In genomic region chr13:105139380-105140285, GRCh38 we compare ENCODE assay signal across 8 cellular contexts.
DNase-seq lines count a peak whose midpoint lies in the region; ATAC-seq and TF ChIP-seq lines count a peak whose summit lies in the region.

No MANE protein-coding gene starts in this region.

- DNase-seq in AG20443 (ENCODE audit: low spot score) (peak; percentile 38), NOMO-1 treated with DMSO at 0.1 percent for 48 hours (lab: John Stamatoyannopoulos, UW; ENCODE audit: unreplicated experiment) (peak; percentile 94), activated T-cell treated with anti-CD3 and anti-CD28 coated beads for 1 hour (ENCODE audit: low read depth) (peak; percentile 36), islet precursor cell (no peak)
- peak; percentile 25 for DNase-seq in stimulated activated CD4-positive, alpha-beta T cell treated with anti-CD3 and anti-CD28 coated beads, Interleukin-12 subunit alpha, Interleukin-12 subunit beta, amount 100 ng/mL, for 4 hours

- peak overlapping the region in 2 of 4 donors; percentile 19 to 54 for H3K27ac ChIP-seq in gastroesophageal sphincter

- H3K4me3 ChIP-seq in gastroesophageal sphincter: peak overlapping the region; percentile 31 to 34

- ATAC-seq in GM19043 (IDR thresholded peaks at IDR 0.05; ENCODE audit: low read depth, unreplicated experiment): peak; percentile 92
- peak; percentile 98 for ATAC-seq in HG03196 (IDR thresholded peaks at IDR 0.05; ENCODE audit: unreplicated experiment)
- ATAC-seq in gastroesophageal sphincter: peak; percentile 51

- WGBS in gastroesophageal sphincter (ENCODE audit: low coverage in 1 of 2), 2 donors: 60 to 76% methylated on average over 15 to 20 of the region's 20 CpGs

- H3K4me1 ChIP-seq in gastroesophageal sphincter: no peaks in the 10 kb centered on the region

- H3K27me3 ChIP-seq in gastroesophageal sphincter: no peaks in the 10 kb centered on the region

- H3K36me3 ChIP-seq in gastroesophageal sphincter: no peaks in the 10 kb centered on the region

- H3K9me3 ChIP-seq in gastroesophageal sphincter: no peaks in the 10 kb centered on the region

- no peak for TF ChIP-seq EP300 in gastroesophageal sphincter (IDR thresholded peaks at IDR 0.05)

- TF ChIP-seq POLR2A in gastroesophageal sphincter (IDR thresholded peaks at IDR 0.05): no peak

- TF ChIP-seq CTCF in gastroesophageal sphincter (IDR thresholded peaks at IDR 0.05): peak in 1 of 4 experiments; percentile 18
